8 cellular contexts compared by ENCODE assay signal in genomic region chr13:19864018-19864338, GRCh38. TPM values are rescaled to one million over a fixed set of nuclear protein-coding genes. Genes with fewer than 3 reads are reported as not detected.
DNase-seq lines count a peak whose midpoint lies in the region; ATAC-seq and TF ChIP-seq lines count a peak whose summit lies in the region.

No MANE protein-coding gene starts in this region.

- H3K27ac ChIP-seq in GM23248 (peak overlapping the region; percentile 92), caudate nucleus (ENCODE audit: low read depth, low read length) (peak overlapping the region; percentile 97)

- peaks cover 24% of the 10 kb centered on the region for H3K4me1 ChIP-seq in GM23248 (ENCODE audit: insufficient read depth)

- no peak for TF ChIP-seq CTCF in GM12865 (IDR thresholded peaks at IDR 0.05; ENCODE audit: insufficient read depth, low read depth, low read length, missing control alignments)

- ATAC-seq in left colon, result peak; percentile 49

- no peaks in the 10 kb centered on the region for H3K9me3 ChIP-seq in GM23248 (ENCODE audit: low read depth)

- 0 out of 2 replicates have a peak, but pooled peaks cover 3% of the 10 kb centered on the region for H3K9me2 ChIP-seq in GM23248 (ENCODE audit: insufficient read depth)

- intact Hi-C loops in left colon (cut with DNase I, micrococcal nuclease), result loop anchor here in 1 of 2 donors (5.0 kb wide), 2 partner anchors 82 to 93 kb away; partner anchors contain the start of genes PSPC1 and ZMYM2

- in situ Hi-C loops in GM23248 (cut with MboI), result no loop called here

- peaks cover 37% of the 10 kb centered on the region for H3F3A ChIP-seq in GM23248 (ENCODE audit: insufficient read depth)

- H3K9ac ChIP-seq in GM23248, result peak overlapping the region; percentile 83

- H3K4me3 ChIP-seq in GM12865 (ENCODE audit: low read depth, low read length) (peak overlapping the region; percentile 90), GM23248 (peak overlapping the region; percentile 74)

- H3K27me3 ChIP-seq in GM23248 (replicated peaks; ENCODE audit: insufficient read depth), result no peaks in the 10 kb centered on the region

- H3K4me2 ChIP-seq in GM23248 (ENCODE audit: unreplicated experiment), result peak overlapping the region; percentile 84

- H3K36me3 ChIP-seq in GM23248 (ENCODE audit: low read depth), result no peaks in the 10 kb centered on the region

- peak overlapping the region; percentile 97 for H2AFZ ChIP-seq in GM23248

- H3K79me2 ChIP-seq in GM23248 (ENCODE audit: insufficient read depth), result peaks cover 39% of the 10 kb centered on the region

- WGBS in GM23248 (ENCODE audit: low coverage in 1 of 2, low lambda C conversion rate in 2 of 2, missing lambda C conversion rate in 2 of 2), 2 experiments, result 1 to 2% methylated on average over 24 to 27 of the region's 28 CpGs

- H4K20me1 ChIP-seq in GM23248 (ENCODE audit: insufficient read depth), result 0 out of 2 replicates have a peak, but pooled peaks cover 4% of the 10 kb centered on the region

- DNase-seq in GM12865 (ENCODE audit: low read depth) (peak; percentile 95), GM23248 (peak; percentile 78), LHCN-M2 (ENCODE audit: low read depth) (peak; percentile 83), T1000 (lab: John Stamatoyannopoulos, UW) (peak; percentile 61), caudate nucleus (lab: John Stamatoyannopoulos, UW) (peak in 48 of 61 donors; percentile 28 to 89 (median 68)), left colon (peak; percentile 69 to 79), NCI-H1048 (lab: John Stamatoyannopoulos, UW) (no peak)
- peak; percentile 54 to 55 for DNase-seq in stimulated activated CD4-positive, alpha-beta T cell treated with anti-CD3 and anti-CD28 coated beads, Interleukin-4, amount 100 ng/mL, for 48 hours (ENCODE audit: low read depth in 2 of 2)

RNA-seq across cellular contexts. Expression of gene ZMYM5, which starts 0.5 kb away (rescaled TPM):
- total RNA-seq in GM23248 (2014; rRNA removed; shearing (Covaris generic)), result 7.3 and 12.4 TPM in 2 replicates
- 16.4 and 16.9 TPM in 2 replicates for polyA plus RNA-seq in GM23248 (2016; fragmentation: Nextera tagmentation; extraction: Ambion mirVana)
- total RNA-seq in LHCN-M2 (2014; rRNA removed) (7.3 and 9.2 TPM in 2 replicates), left colon (1 to 10 TPM; 7.8 to 9.5 TPM)
- polyA plus RNA-seq in LHCN-M2 (2012), result 3.3 TPM
